In the genomic region with DNA sequence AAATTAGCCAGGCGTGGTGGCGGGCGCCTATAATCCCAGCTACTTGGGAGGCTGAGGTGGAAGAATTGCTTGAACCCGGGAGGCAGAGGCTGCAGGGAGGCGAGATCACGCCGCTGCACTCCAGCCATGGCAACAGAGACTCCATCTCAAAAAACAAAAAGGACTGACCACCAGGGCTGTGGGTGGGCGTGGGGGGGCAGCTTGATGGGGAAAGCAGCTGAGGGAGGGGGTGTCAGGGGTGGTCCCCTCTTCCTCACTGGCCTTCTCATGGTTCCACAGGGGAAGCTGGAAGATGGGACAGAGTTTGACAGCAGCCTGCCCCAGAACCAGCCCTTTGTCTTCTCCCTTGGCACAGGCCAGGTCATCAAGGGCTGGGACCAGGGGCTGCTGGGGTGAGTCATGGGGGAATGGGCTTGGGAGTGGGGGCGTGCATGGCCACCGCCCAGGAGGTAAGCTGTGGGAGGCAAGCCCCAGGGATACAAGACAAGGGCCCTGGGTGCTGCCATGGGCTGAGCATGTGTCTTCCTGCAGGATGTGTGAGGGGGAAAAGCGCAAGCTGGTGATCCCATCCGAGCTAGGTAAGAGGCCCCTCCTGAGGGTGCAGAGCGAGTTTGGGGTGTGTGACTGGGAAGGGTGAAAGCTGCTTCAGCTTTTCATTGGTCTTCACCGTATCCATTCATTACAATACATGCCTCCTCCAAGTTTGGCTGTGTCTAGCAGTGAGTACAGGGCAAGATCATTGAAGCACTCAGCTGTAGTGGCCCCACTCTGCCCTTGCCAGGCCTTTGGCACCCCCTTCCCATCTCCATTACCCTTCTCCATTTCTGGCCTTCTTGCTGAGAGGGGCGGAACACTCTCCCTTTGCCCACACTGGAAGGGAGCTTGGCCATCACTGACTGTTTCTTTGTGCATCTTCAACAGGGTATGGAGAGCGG, we compare ENCODE assay signal across 1 cellular context.
TF ChIP-seq lines count a peak whose summit lies in the region.

No MANE protein-coding gene starts in this region.

TF ChIP-seq in HepG2, 621 proteins besides CTCF, POLR2A, EP300 and RAD21 (continued from another document):
- TF ChIP-seq, protein P1, sequence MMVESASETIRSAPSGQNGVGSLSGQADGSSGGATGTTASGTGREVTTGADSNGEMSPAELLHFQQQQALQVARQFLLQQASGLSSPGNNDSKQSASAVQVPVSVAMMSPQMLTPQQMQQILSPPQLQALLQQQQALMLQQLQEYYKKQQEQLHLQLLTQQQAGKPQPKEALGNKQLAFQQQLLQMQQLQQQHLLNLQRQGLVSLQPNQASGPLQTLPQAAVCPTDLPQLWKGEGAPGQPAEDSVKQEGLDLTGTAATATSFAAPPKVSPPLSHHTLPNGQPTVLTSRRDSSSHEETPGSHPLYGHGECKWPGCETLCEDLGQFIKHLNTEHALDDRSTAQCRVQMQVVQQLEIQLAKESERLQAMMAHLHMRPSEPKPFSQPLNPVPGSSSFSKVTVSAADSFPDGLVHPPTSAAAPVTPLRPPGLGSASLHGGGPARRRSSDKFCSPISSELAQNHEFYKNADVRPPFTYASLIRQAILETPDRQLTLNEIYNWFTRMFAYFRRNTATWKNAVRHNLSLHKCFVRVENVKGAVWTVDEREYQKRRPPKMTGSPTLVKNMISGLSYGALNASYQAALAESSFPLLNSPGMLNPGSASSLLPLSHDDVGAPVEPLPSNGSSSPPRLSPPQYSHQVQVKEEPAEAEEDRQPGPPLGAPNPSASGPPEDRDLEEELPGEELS (CRISPR knock-in tag; IDR thresholded peaks at IDR 0.05), result no peak
- no peak for TF ChIP-seq NCOR1 (IDR thresholded peaks at IDR 0.05; ENCODE audit: borderline replicate concordance, low read length)
- TF ChIP-seq, protein P2, sequence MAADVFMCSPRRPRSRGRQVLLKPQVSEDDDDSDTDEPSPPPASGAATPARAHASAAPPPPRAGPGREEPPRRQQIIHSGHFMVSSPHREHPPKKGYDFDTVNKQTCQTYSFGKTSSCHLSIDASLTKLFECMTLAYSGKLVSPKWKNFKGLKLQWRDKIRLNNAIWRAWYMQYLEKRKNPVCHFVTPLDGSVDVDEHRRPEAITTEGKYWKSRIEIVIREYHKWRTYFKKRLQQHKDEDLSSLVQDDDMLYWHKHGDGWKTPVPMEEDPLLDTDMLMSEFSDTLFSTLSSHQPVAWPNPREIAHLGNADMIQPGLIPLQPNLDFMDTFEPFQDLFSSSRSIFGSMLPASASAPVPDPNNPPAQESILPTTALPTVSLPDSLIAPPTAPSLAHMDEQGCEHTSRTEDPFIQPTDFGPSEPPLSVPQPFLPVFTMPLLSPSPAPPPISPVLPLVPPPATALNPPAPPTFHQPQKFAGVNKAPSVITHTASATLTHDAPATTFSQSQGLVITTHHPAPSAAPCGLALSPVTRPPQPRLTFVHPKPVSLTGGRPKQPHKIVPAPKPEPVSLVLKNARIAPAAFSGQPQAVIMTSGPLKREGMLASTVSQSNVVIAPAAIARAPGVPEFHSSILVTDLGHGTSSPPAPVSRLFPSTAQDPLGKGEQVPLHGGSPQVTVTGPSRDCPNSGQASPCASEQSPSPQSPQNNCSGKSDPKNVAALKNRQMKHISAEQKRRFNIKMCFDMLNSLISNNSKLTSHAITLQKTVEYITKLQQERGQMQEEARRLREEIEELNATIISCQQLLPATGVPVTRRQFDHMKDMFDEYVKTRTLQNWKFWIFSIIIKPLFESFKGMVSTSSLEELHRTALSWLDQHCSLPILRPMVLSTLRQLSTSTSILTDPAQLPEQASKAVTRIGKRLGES (CRISPR knock-in tag; IDR thresholded peaks at IDR 0.05; ENCODE audit: borderline replicate concordance), result no peak
- no peak for TF ChIP-seq FOXA3 (CRISPR knock-in tag; IDR thresholded peaks at IDR 0.05)
- TF ChIP-seq ZKSCAN5 (CRISPR knock-in tag; IDR thresholded peaks at IDR 0.05), result no peak
- TF ChIP-seq, protein P3, sequence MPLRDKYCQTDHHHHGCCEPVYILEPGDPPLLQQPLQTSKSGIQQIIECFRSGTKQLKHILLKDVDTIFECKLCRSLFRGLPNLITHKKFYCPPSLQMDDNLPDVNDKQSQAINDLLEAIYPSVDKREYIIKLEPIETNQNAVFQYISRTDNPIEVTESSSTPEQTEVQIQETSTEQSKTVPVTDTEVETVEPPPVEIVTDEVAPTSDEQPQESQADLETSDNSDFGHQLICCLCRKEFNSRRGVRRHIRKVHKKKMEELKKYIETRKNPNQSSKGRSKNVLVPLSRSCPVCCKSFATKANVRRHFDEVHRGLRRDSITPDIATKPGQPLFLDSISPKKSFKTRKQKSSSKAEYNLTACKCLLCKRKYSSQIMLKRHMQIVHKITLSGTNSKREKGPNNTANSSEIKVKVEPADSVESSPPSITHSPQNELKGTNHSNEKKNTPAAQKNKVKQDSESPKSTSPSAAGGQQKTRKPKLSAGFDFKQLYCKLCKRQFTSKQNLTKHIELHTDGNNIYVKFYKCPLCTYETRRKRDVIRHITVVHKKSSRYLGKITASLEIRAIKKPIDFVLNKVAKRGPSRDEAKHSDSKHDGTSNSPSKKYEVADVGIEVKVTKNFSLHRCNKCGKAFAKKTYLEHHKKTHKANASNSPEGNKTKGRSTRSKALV (CRISPR knock-in tag; IDR thresholded peaks at IDR 0.05), result no peak
- TF ChIP-seq KDM2A (CRISPR knock-in tag; IDR thresholded peaks at IDR 0.05; ENCODE audit: borderline replicate concordance, low read depth), result 0 out of 2 replicates have a peak, but pooled peaks have one; percentile 5
- TF ChIP-seq, protein P4, sequence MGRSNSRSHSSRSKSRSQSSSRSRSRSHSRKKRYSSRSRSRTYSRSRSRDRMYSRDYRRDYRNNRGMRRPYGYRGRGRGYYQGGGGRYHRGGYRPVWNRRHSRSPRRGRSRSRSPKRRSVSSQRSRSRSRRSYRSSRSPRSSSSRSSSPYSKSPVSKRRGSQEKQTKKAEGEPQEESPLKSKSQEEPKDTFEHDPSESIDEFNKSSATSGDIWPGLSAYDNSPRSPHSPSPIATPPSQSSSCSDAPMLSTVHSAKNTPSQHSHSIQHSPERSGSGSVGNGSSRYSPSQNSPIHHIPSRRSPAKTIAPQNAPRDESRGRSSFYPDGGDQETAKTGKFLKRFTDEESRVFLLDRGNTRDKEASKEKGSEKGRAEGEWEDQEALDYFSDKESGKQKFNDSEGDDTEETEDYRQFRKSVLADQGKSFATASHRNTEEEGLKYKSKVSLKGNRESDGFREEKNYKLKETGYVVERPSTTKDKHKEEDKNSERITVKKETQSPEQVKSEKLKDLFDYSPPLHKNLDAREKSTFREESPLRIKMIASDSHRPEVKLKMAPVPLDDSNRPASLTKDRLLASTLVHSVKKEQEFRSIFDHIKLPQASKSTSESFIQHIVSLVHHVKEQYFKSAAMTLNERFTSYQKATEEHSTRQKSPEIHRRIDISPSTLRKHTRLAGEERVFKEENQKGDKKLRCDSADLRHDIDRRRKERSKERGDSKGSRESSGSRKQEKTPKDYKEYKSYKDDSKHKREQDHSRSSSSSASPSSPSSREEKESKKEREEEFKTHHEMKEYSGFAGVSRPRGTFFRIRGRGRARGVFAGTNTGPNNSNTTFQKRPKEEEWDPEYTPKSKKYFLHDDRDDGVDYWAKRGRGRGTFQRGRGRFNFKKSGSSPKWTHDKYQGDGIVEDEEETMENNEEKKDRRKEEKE (IDR thresholded peaks at IDR 0.05), result no peak
- no peak for TF ChIP-seq THYN1 (CRISPR knock-in tag; IDR thresholded peaks at IDR 0.05; ENCODE audit: borderline replicate concordance, low read depth)
- 0 out of 2 replicates have a peak, but pooled peaks have one; percentile 17 for TF ChIP-seq FOSL2 (CRISPR knock-in tag; IDR thresholded peaks at IDR 0.05)
